Comparison of ENCODE assay signal across 17 cellular contexts in genomic region chr13:44967656-44968451, GRCh38. TPM values are rescaled to one million over a fixed set of nuclear protein-coding genes. Genes with fewer than 3 reads are reported as not detected.
DNase-seq lines count a peak whose midpoint lies in the region; ATAC-seq and TF ChIP-seq lines count a peak whose summit lies in the region.
"Had no signal": no experiment of that assay in that cellular context is flagged by ENCODE, and none has a peak within 500 bp of the region (broad histone marks: within the 10 kb centered on the region; RNA-seq: fewer than 3 reads in every experiment).

No MANE protein-coding gene starts in this region.

- no peak for DNase-seq in A673 (ENCODE audit: low spot score)
- DNase-seq in epithelial cell of proximal tubule (ENCODE audit: low read depth): no peak
- no peak for DNase-seq in naive B cell
- DNase-seq in DMS114 treated with DMSO at 0.1 percent for 48 hours (lab: John Stamatoyannopoulos, UW; ENCODE audit: unreplicated experiment): no peak
- DNase-seq in GM13977 (ENCODE audit: low spot score): no peak
- DNase-seq: activated gamma-delta T cell; MG63; NCI-H510A; SHP77 treated with DMSO at 0.1 percent for 48 hours; stimulated activated CD4-positive, alpha-beta T cell treated with anti-CD3 and anti-CD28 coated beads, Interleukin-2, amount 100 ng/mL, for 48 hours had no signal

- POLR2A ChIA-PET in A673 (lab: Charles Lee; ENCODE audit: low non-redundant PET): interaction anchor here (0.5 to 0.7 kb wide), 2 partner anchors 96 to 503 kb away, joined by 3 to 4 read pairs; no protein-coding TSS in a partner anchor

- peak overlapping the region in 4 of 6 donors; percentile 18 to 84 (median 44) for H3K27ac Mint-ChIP-seq in naive B cell
- H3K27ac Mint-ChIP-seq: natural killer cell treated with Interleukin-12 subunit alpha and Interleukin-12 subunit beta and Interleukin-15 and Interleukin-18, amount 100 ng/mL, for 72 hours; stimulated activated naive CD8-positive, alpha-beta T cell treated with anti-CD3 and anti-CD28 coated beads, Interleukin-15, Interleukin-2, amounts not matched to agents 100 ng/mL and 50 ng/mL, for 24 hours had no signal

- peaks cover 22 to 33% of the 10 kb centered on the region in 2 donors for H3K36me3 Mint-ChIP-seq in naive B cell

- H3K4me1 Mint-ChIP-seq in naive B cell: no peaks in the 10 kb centered on the region
- H3K4me1 Mint-ChIP-seq: CD14-positive monocyte had no signal

- no peaks in the 10 kb centered on the region for H3K27me3 ChIP-seq in A673 (replicated peaks; ENCODE audit: insufficient read depth, low read depth, low read length, poor library complexity)
- H3K27me3 ChIP-seq: MG63 had no signal

- H3K27me3 Mint-ChIP-seq in naive B cell: no peaks in the 10 kb centered on the region
- H3K27me3 Mint-ChIP-seq: natural killer cell treated with Interleukin-12 subunit alpha and Interleukin-12 subunit beta and Interleukin-15 and Interleukin-18, amount 100 ng/mL, for 72 hours; stimulated activated naive CD8-positive, alpha-beta T cell treated with anti-CD3 and anti-CD28 coated beads, Interleukin-15, Interleukin-2, amounts not matched to agents 100 ng/mL and 50 ng/mL, for 24 hours had no signal

- H3K9me3 ChIP-seq in A673 (ENCODE audit: low read depth, low read length, poor library complexity, severe bottlenecking): peaks cover 6% of the 10 kb centered on the region

- H3K4me3 ChIP-seq in A673 (ENCODE audit: low read depth, low read length, poor library complexity, severe bottlenecking): no peak overlapping the region
- no peak overlapping the region for H3K4me3 ChIP-seq in epithelial cell of proximal tubule (ENCODE audit: low read depth, low read length)
- H3K4me3 ChIP-seq: MG63 had no signal

- H3K27ac ChIP-seq in A673 (ENCODE audit: low read depth, low read length, poor library complexity, severe bottlenecking): no peak overlapping the region

- in situ Hi-C loops in GM13977 (cut with MboI; ENCODE audit: low pct_unique_long_range_greater_than_20kb, low sequenced_read_pairs, unreplicated experiment): no loop called here

- peaks cover 0 to 5% (median 4%) of the 10 kb centered on the region in 7 donors for H3K9me3 Mint-ChIP-seq in naive B cell
- H3K9me3 Mint-ChIP-seq: natural killer cell treated with Interleukin-12 subunit alpha and Interleukin-12 subunit beta and Interleukin-15 and Interleukin-18, amount 100 ng/mL, for 72 hours had no signal

- peaks cover 31% of the 10 kb centered on the region for H3K36me3 ChIP-seq in A673 (ENCODE audit: insufficient read depth, low read length, poor library complexity, severe bottlenecking)

- BruUV-seq in A673 (replicated peaks; lab: Mats Ljungman, UMichigan): no TSS peak

- H3K4me1 ChIP-seq in A673 (ENCODE audit: insufficient read depth, low read length, poor library complexity, severe bottlenecking): peaks cover 15% of the 10 kb centered on the region

- 0 out of 2 replicates have a peak, but pooled peaks have one; percentile 16 for TF ChIP-seq CTCF in A673 (conservative IDR thresholded peaks at IDR 0.05; ENCODE audit: low read depth, low read length)
- TF ChIP-seq CTCF in LNCAP (IDR thresholded peaks at IDR 0.05): peak; percentile 29; the same call in 1 of the 2 replicates
- TF ChIP-seq CTCF in epithelial cell of proximal tubule (conservative IDR thresholded peaks at IDR 0.05; ENCODE audit: low read depth, low read length): peak; percentile 35
- no peak for TF ChIP-seq CTCF in GM13977 (IDR thresholded peaks at IDR 0.05; ENCODE audit: extremely low read depth, insufficient read depth, missing control alignments)

- intact Hi-C loops in A673 (cut with micrococcal nuclease; ENCODE audit: unreplicated experiment): loop anchor here (2.0 kb wide), 1 partner anchor 485 kb away; no protein-coding TSS in a partner anchor

- ATAC-seq in naive B cell (ENCODE audit: low read depth in 2 of 2): no peak
- no peak for ATAC-seq in GM18511 (IDR thresholded peaks at IDR 0.05; ENCODE audit: unreplicated experiment)
- ATAC-seq in GM18519 (IDR thresholded peaks at IDR 0.05; ENCODE audit: low FRiP score, unreplicated experiment): no peak
- ATAC-seq: HCT116; natural killer cell treated with Interleukin-12 subunit alpha and Interleukin-12 subunit beta and Interleukin-15 and Interleukin-18, amount 100 ng/mL, for 72 hours had no signal

- CTCF ChIA-PET in A673 (lab: Charles Lee): no interaction called here

- H3K4me3 Mint-ChIP-seq in naive B cell: no peak overlapping the region
- H3K4me3 Mint-ChIP-seq: CD14-positive monocyte; natural killer cell treated with Interleukin-12 subunit alpha and Interleukin-12 subunit beta and Interleukin-15 and Interleukin-18, amount 100 ng/mL, for 72 hours; stimulated activated naive CD8-positive, alpha-beta T cell treated with anti-CD3 and anti-CD28 coated beads, Interleukin-15, Interleukin-2, amounts not matched to agents 100 ng/mL and 50 ng/mL, for 24 hours had no signal

RNA-seq across cellular contexts. Expression of gene NUFIP1, which starts 21.4 kb away (rescaled TPM):
- total RNA-seq in A673 (2021) (12.8 and 13.4 TPM in 2 replicates), epithelial cell of proximal tubule (5.1 and 5.5 TPM in 2 replicates)
- 1 to 10 TPM; 4.0 to 5.4 (median 4.9) TPM for polyA plus RNA-seq in naive B cell (ENCODE audit: low read depth in 6 of 6)

RNA-seq across cellular contexts. Expression of gene GPALPP1, which starts 21.5 kb away (rescaled TPM):
- total RNA-seq in A673 (2021) (29.7 and 33.8 TPM in 2 replicates), epithelial cell of proximal tubule (19.4 and 19.8 TPM in 2 replicates)
- 10 to 100 TPM; 16.6 to 26.9 (median 21.3) TPM for polyA plus RNA-seq in naive B cell (ENCODE audit: low read depth in 6 of 6)
